14 cellular contexts compared by ENCODE assay signal in genomic region chr6:163958646-163959045, GRCh38.
DNase-seq lines count a peak whose midpoint lies in the region; ATAC-seq, FAIRE-seq and TF ChIP-seq lines count a peak whose summit lies in the region.
"Had no signal": no experiment of that assay in that cellular context is flagged by ENCODE, and none has a peak within 500 bp of the region (broad histone marks: within the 10 kb centered on the region; RNA-seq: fewer than 3 reads in every experiment).

No MANE protein-coding gene starts in this region.

- 69 to 86% (median 76%) methylated on average over 3 of the region's 3 CpGs for WGBS in psoas muscle, 3 donors

- no peak for TF ChIP-seq POLR2A in GM12891 (IDR thresholded peaks at IDR 0.05; ENCODE audit: low read depth, low read length)

- H3K36me3 ChIP-seq in NT2/D1 (ENCODE audit: insufficient read depth, insufficient read length, low read length) (no peaks in the 10 kb centered on the region), psoas muscle (ENCODE audit: insufficient read depth in 1 of 2, low read depth in 1 of 2) (no peaks in the 10 kb centered on the region)
- H3K36me3 ChIP-seq: right lobe of liver, WERI-Rb-1 had no signal

- ATAC-seq in psoas muscle (no peak), GM18907 (IDR thresholded peaks at IDR 0.05; ENCODE audit: unreplicated experiment) (no peak), GM18498 (IDR thresholded peaks at IDR 0.05; ENCODE audit: unreplicated experiment) (no peak)
- ATAC-seq: right lobe of liver had no signal

- no peak overlapping the region for H3K9ac ChIP-seq in NT2/D1 (ENCODE audit: insufficient read length, low read depth)

- TF ChIP-seq CTCF in epithelial cell of esophagus (IDR thresholded peaks at IDR 0.05; ENCODE audit: insufficient read depth, low read depth, low read length, missing control alignments), result no peak
- no peak for TF ChIP-seq CTCF in psoas muscle (IDR thresholded peaks at IDR 0.05)

- no peak for FAIRE-seq in GM12891 (lab: Jason Lieb, UNC)

- DNase-seq in GM12891 (ENCODE audit: insufficient read length, low spot score) (no peak), NT2/D1 (ENCODE audit: low read depth, low spot score) (peak; percentile 33), epithelial cell of esophagus (ENCODE audit: low read depth) (peak; percentile 35), psoas muscle (no peak), nucleus accumbens (lab: John Stamatoyannopoulos, UW) (no peak)
- DNase-seq in activated CD4-positive, alpha-beta T cell treated with anti-CD3 and anti-CD28 coated beads, Interleukin-2, amount 50 U/mL, for 4 hours, result no peak
- DNase-seq: activated naive CD4-positive, alpha-beta T cell treated with Interleukin-2 at 50 U/mL for 16 hours; CD8-positive, alpha-beta memory T cell; cerebellar nuclear complex; NCI-H1092; right lobe of liver; WERI-Rb-1 had no signal

- intact Hi-C loops in psoas muscle (cut with DNase I), result loop anchor here (5.0 to 10.0 kb wide), 5 partner anchors 251 to 624 kb away; no protein-coding TSS in a partner anchor

- H3K27me3 ChIP-seq in NT2/D1 (ENCODE audit: insufficient read depth, insufficient read length), result no peaks in the 10 kb centered on the region
- no peaks in the 10 kb centered on the region for H3K27me3 ChIP-seq in psoas muscle (ENCODE audit: insufficient read depth in 3 of 3, low read length in 2 of 3)
- H3K27me3 ChIP-seq: right lobe of liver had no signal

- peak overlapping the region; percentile 95 for H3K27ac ChIP-seq in psoas muscle
- H3K27ac ChIP-seq: right lobe of liver, WERI-Rb-1 had no signal

- H3K4me3 ChIP-seq in NT2/D1 (ENCODE audit: insufficient read length, low read depth) (no peak overlapping the region), epithelial cell of esophagus (ENCODE audit: low read length) (no peak overlapping the region), psoas muscle (no peak overlapping the region)
- H3K4me3 ChIP-seq: right lobe of liver had no signal

- H3K4me1 ChIP-seq in NT2/D1 (ENCODE audit: insufficient read depth, insufficient read length) (no peaks in the 10 kb centered on the region), psoas muscle (peaks cover 53% of the 10 kb centered on the region)
- H3K4me1 ChIP-seq: right lobe of liver had no signal

- H3K9me3 ChIP-seq in NT2/D1 (ENCODE audit: insufficient read depth, low read length) (peaks cover 3% of the 10 kb centered on the region; the same call in 1 of the 2 replicates), psoas muscle (no peaks in the 10 kb centered on the region)
- H3K9me3 ChIP-seq: right lobe of liver had no signal

TF ChIP-seq in GM12891, 5 proteins besides CTCF, POLR2A, EP300 and RAD21:
- TF ChIP-seq PAX5 (IDR thresholded peaks at IDR 0.05; ENCODE audit: insufficient read depth, low read length, severe bottlenecking) (no peak), SPI1 (IDR thresholded peaks at IDR 0.05; ENCODE audit: low read depth, low read length) (0 out of 2 replicates have a peak, but pooled peaks have one; percentile 11)

Comparison
In these comparisons a context has a peak if more than half of its experiments do, and no peak if none do; other contexts are left out.
1. DNase-seq: peak in NT2/D1 (single experiment) and epithelial cell of esophagus (single experiment); none in GM12891 (single experiment), psoas muscle (0 of 2), nucleus accumbens (0 of 56) and activated CD4-positive, alpha-beta T cell treated with anti-CD3 and anti-CD28 coated beads, Interleukin-2, amount 50 U/mL, for 4 hours (0 of 2).